10 cellular contexts compared by ENCODE assay signal in genomic region chr6:15893556-15894253, GRCh38.
DNase-seq lines count a peak whose midpoint lies in the region; ATAC-seq, FAIRE-seq and TF ChIP-seq lines count a peak whose summit lies in the region.
"Had no signal": no experiment of that assay in that cellular context is flagged by ENCODE, and none has a peak within 500 bp of the region (broad histone marks: within the 10 kb centered on the region; RNA-seq: fewer than 3 reads in every experiment).

No MANE protein-coding gene starts in this region.

- no peaks in the 10 kb centered on the region for H4K20me1 ChIP-seq in PC-9 (ENCODE audit: insufficient read depth)

- peak; percentile 48 for FAIRE-seq in GM18507 (lab: Jason Lieb, UNC)

- ATAC-seq in HG03108 (IDR thresholded peaks at IDR 0.05; ENCODE audit: unreplicated experiment) = no peak
- no peak for ATAC-seq in stimulated activated naive CD8-positive, alpha-beta T cell treated with anti-CD3 and anti-CD28 coated beads, Interleukin-15, amount 100 ng/mL, for 72 hours
- ATAC-seq: Right ventricle myocardium inferior had no signal

- H3K79me2 ChIP-seq in PC-9 (ENCODE audit: low read depth) = no peaks in the 10 kb centered on the region

- H3K36me3 ChIP-seq in PC-9 (ENCODE audit: low read depth) = no peaks in the 10 kb centered on the region

- H2AFZ ChIP-seq in PC-9 = no peak overlapping the region

- intact Hi-C loops in PC-9 (cut with micrococcal nuclease; ENCODE audit: unreplicated experiment) = no loop called here

- no peaks in the 10 kb centered on the region for H3F3A ChIP-seq in PC-9 (ENCODE audit: insufficient read depth, low read depth)

- H3K9me2 ChIP-seq in PC-9 (ENCODE audit: insufficient read depth) = no peaks in the 10 kb centered on the region

- CTCF ChIA-PET in PC-9 (lab: Charles Lee) = no interaction called here

- H3K9me3 ChIP-seq in PC-9 (ENCODE audit: insufficient read depth, low read depth) = no peaks in the 10 kb centered on the region

- no peak overlapping the region for H3K4me3 ChIP-seq in PC-9
- no peak overlapping the region for H3K4me3 ChIP-seq in fibroblast of villous mesenchyme (ENCODE audit: low read depth, low read length)

- peak; percentile 61 for TF ChIP-seq CTCF in 22Rv1 (IDR thresholded peaks at IDR 0.05)
- TF ChIP-seq CTCF in PC-9 (conservative IDR thresholded peaks at IDR 0.05) = peak; percentile 62
- peak; percentile 47 for TF ChIP-seq CTCF in fibroblast of villous mesenchyme (IDR thresholded peaks at IDR 0.05; ENCODE audit: insufficient read depth, low read depth, low read length)

- H3K4me1 Mint-ChIP-seq in stimulated activated naive CD8-positive, alpha-beta T cell treated with anti-CD3 and anti-CD28 coated beads, Interleukin-15, amount 100 ng/mL, for 72 hours = no peaks in the 10 kb centered on the region
- H3K4me1 Mint-ChIP-seq: activated naive CD8-positive, alpha-beta T cell treated with anti-CD3 and anti-CD28 coated beads, Interleukin-2, amount 10 ng/mL, durations not matched to agents 7 days and 5 days had no signal

- DNase-seq in GM18507 (ENCODE audit: extremely low spot score, insufficient read length, low read depth) (no peak), PC-9 (no peak), fibroblast of villous mesenchyme (ENCODE audit: low read depth) (no peak), mesenteric fat pad (ENCODE audit: low spot score) (no peak), NCI-H345 treated with DMSO at 0.1 percent for 48 hours (lab: John Stamatoyannopoulos, UW; ENCODE audit: unreplicated experiment) (no peak)
- DNase-seq in stimulated activated naive CD8-positive, alpha-beta T cell treated with anti-CD3 and anti-CD28 coated beads, Interleukin-15, amount 100 ng/mL, for 72 hours = no peak
- DNase-seq: activated naive CD8-positive, alpha-beta T cell treated with anti-CD3 and anti-CD28 coated beads, Interleukin-2, amount 10 ng/mL, durations not matched to agents 7 days and 5 days had no signal

- H3K27ac ChIP-seq in 22Rv1 = no peak overlapping the region
- H3K27ac ChIP-seq in PC-9 = no peak overlapping the region

- no peak overlapping the region for H3K4me2 ChIP-seq in PC-9

- H3K4me1 ChIP-seq in PC-9 (replicated peaks; ENCODE audit: insufficient read depth) = no peaks in the 10 kb centered on the region

- H3K4me3 Mint-ChIP-seq in stimulated activated naive CD8-positive, alpha-beta T cell treated with anti-CD3 and anti-CD28 coated beads, Interleukin-15, amount 100 ng/mL, for 72 hours = no peak overlapping the region
- H3K4me3 Mint-ChIP-seq: activated naive CD8-positive, alpha-beta T cell treated with anti-CD3 and anti-CD28 coated beads, Interleukin-2, amount 10 ng/mL, durations not matched to agents 7 days and 5 days had no signal

- peaks cover 3% of the 10 kb centered on the region for H3K27me3 Mint-ChIP-seq in stimulated activated naive CD8-positive, alpha-beta T cell treated with anti-CD3 and anti-CD28 coated beads, Interleukin-15, amount 100 ng/mL, for 72 hours
- H3K27me3 Mint-ChIP-seq: activated naive CD8-positive, alpha-beta T cell treated with anti-CD3 and anti-CD28 coated beads, Interleukin-2, amount 10 ng/mL, durations not matched to agents 7 days and 5 days had no signal

- H3K27me3 ChIP-seq in PC-9 (ENCODE audit: insufficient read depth, low read depth) = peaks cover 46% of the 10 kb centered on the region

- H3K9me3 Mint-ChIP-seq in stimulated activated naive CD8-positive, alpha-beta T cell treated with anti-CD3 and anti-CD28 coated beads, Interleukin-15, amount 100 ng/mL, for 72 hours = no peaks in the 10 kb centered on the region

- H3K27ac Mint-ChIP-seq in stimulated activated naive CD8-positive, alpha-beta T cell treated with anti-CD3 and anti-CD28 coated beads, Interleukin-15, amount 100 ng/mL, for 72 hours = no peak overlapping the region
- H3K27ac Mint-ChIP-seq: activated naive CD8-positive, alpha-beta T cell treated with anti-CD3 and anti-CD28 coated beads, Interleukin-2, amount 10 ng/mL, durations not matched to agents 7 days and 5 days had no signal

- POLR2A ChIA-PET in PC-9 (lab: Charles Lee; ENCODE audit: unreplicated experiment) = no interaction called here

- BruUV-seq in PC-9 (replicated peaks; lab: Mats Ljungman, UMichigan) = no TSS peak
